ENCODE assay signal across 9 cellular contexts in genomic region chr3:113276581-113277080, GRCh38.
DNase-seq lines count a peak whose midpoint lies in the region; ATAC-seq and TF ChIP-seq lines count a peak whose summit lies in the region.
"Had no signal": no experiment of that assay in that cellular context is flagged by ENCODE, and none has a peak within 500 bp of the region (broad histone marks: within the 10 kb centered on the region; RNA-seq: fewer than 3 reads in every experiment).

No MANE protein-coding gene starts in this region.

- peaks cover 0 to 2% (median 0%) of the 10 kb centered on the region in 3 donors for H3K27me3 Mint-ChIP-seq in CD14-positive monocyte (ENCODE audit: low read depth in 3 of 3)
- H3K27me3 Mint-ChIP-seq in activated CD8-positive, alpha-beta T cell treated with anti-CD3 and anti-CD28 coated beads for 36 hours, result peaks cover 1% of the 10 kb centered on the region

- H3K27me3 ChIP-seq in heart right ventricle, result no peaks in the 10 kb centered on the region
- H3K27me3 ChIP-seq in rectal smooth muscle tissue (ENCODE audit: control insufficient read depth, insufficient read depth, low read length), result no peaks in the 10 kb centered on the region

- DNase-seq in CD14-positive monocyte (ENCODE audit: low spot score), result no peak
- no peak for DNase-seq in activated CD8-positive, alpha-beta T cell treated with anti-CD3 and anti-CD28 coated beads for 36 hours
- DNase-seq in heart right ventricle, result no peak
- no peak for DNase-seq in NCI-H345 treated with DMSO at 0.1 percent for 48 hours (lab: John Stamatoyannopoulos, UW; ENCODE audit: unreplicated experiment)
- DNase-seq: effector memory CD4-positive, alpha-beta T cell had no signal

- H3K4me3 ChIP-seq in heart right ventricle (peak overlapping the region in 7 of 10 donors; percentile 15 to 35 (median 27)), rectal smooth muscle tissue (ENCODE audit: low read length) (peak overlapping the region; percentile 39)

- TF ChIP-seq CTCF in CD14-positive monocyte (IDR thresholded peaks at IDR 0.05) (no peak), heart right ventricle (IDR thresholded peaks at IDR 0.05) (no peak)
- TF ChIP-seq CTCF in activated CD8-positive, alpha-beta T cell treated with anti-CD3 and anti-CD28 coated beads for 36 hours (IDR thresholded peaks at IDR 0.05), result no peak

- peak overlapping the region; percentile 12 for H3K9ac ChIP-seq in rectal smooth muscle tissue (ENCODE audit: low read length)

- H3K9me3 ChIP-seq in heart right ventricle, result no peaks in the 10 kb centered on the region

- H3K4me1 ChIP-seq in heart right ventricle (peaks cover 0 to 25% (median 13%) of the 10 kb centered on the region in 9 donors), rectal smooth muscle tissue (ENCODE audit: control insufficient read depth, insufficient read depth, low read length) (peaks cover 21% of the 10 kb centered on the region)

- POLR2A ChIA-PET in activated CD8-positive, alpha-beta T cell treated with anti-CD3 and anti-CD28 coated beads for 36 hours (lab: Charles Lee), result interaction anchor here (0.6 kb wide), 1 partner anchor 520 kb away, joined by 4 read pairs; no protein-coding TSS in a partner anchor

- ATAC-seq in activated CD8-positive, alpha-beta T cell treated with anti-CD3 and anti-CD28 coated beads for 36 hours, result no peak
- peak in 5 of 8 donors; percentile 9 to 46 (median 21) for ATAC-seq in heart right ventricle
- ATAC-seq in HG03108 (IDR thresholded peaks at IDR 0.05; ENCODE audit: unreplicated experiment), result no peak
- no peak for ATAC-seq in HG03457 (IDR thresholded peaks at IDR 0.05; ENCODE audit: unreplicated experiment)
- ATAC-seq in HG03045 (IDR thresholded peaks at IDR 0.05; ENCODE audit: unreplicated experiment), result no peak

- peaks cover 0 to 2% (median 0%) of the 10 kb centered on the region in 7 donors for H3K9me3 Mint-ChIP-seq in CD14-positive monocyte
- no peaks in the 10 kb centered on the region for H3K9me3 Mint-ChIP-seq in activated CD8-positive, alpha-beta T cell treated with anti-CD3 and anti-CD28 coated beads for 36 hours

- intact Hi-C loops in CD14-positive monocyte (cut with micrococcal nuclease), result no loop called here
- intact Hi-C loops in activated CD8-positive, alpha-beta T cell treated with anti-CD3 and anti-CD28 coated beads for 36 hours (cut with micrococcal nuclease), result no loop called here
- intact Hi-C loops in heart right ventricle (cut with DNase I), result no loop called here

- peaks cover 0 to 63% (median 0%) of the 10 kb centered on the region in 9 donors for H3K36me3 ChIP-seq in heart right ventricle
- H3K36me3 ChIP-seq in rectal smooth muscle tissue (ENCODE audit: control insufficient read depth, insufficient read depth, low read length), result peaks cover 29% of the 10 kb centered on the region

- CTCF ChIA-PET in activated CD8-positive, alpha-beta T cell treated with anti-CD3 and anti-CD28 coated beads for 36 hours (lab: Charles Lee), result interaction anchor here (4.1 kb wide), 1 partner anchor 12 kb away, joined by 15 read pairs; no protein-coding TSS in a partner anchor

- peak overlapping the region; percentile 81 to 91 for H3K4me3 Mint-ChIP-seq in CD14-positive monocyte
- H3K4me3 Mint-ChIP-seq in activated CD8-positive, alpha-beta T cell treated with anti-CD3 and anti-CD28 coated beads for 36 hours, result peak overlapping the region; percentile 12

- peak overlapping the region; percentile 87 to 98 (median 92) for H3K27ac Mint-ChIP-seq in CD14-positive monocyte
- H3K27ac Mint-ChIP-seq in activated CD8-positive, alpha-beta T cell treated with anti-CD3 and anti-CD28 coated beads for 36 hours, result no peak overlapping the region

- peaks cover 21% of the 10 kb centered on the region for H3K4me1 Mint-ChIP-seq in CD14-positive monocyte
- H3K4me1 Mint-ChIP-seq in activated CD8-positive, alpha-beta T cell treated with anti-CD3 and anti-CD28 coated beads for 36 hours (ENCODE audit: low read depth), result peaks cover 7% of the 10 kb centered on the region

- no peaks in the 10 kb centered on the region for H3K36me3 Mint-ChIP-seq in CD14-positive monocyte
- H3K36me3 Mint-ChIP-seq in activated CD8-positive, alpha-beta T cell treated with anti-CD3 and anti-CD28 coated beads for 36 hours (ENCODE audit: low read depth), result no peaks in the 10 kb centered on the region

- H3K27ac ChIP-seq in heart right ventricle (peak overlapping the region; percentile 32 to 81 (median 74)), rectal smooth muscle tissue (ENCODE audit: low read depth, low read length) (peak overlapping the region; percentile 81)

- 62 to 69% methylated on average over 7 of the region's 7 CpGs for WGBS in heart right ventricle, 2 donors

Comparison
In these comparisons a context has a peak if more than half of its experiments do, and no peak if none do; other contexts are left out.
1. ATAC-seq: peak in heart right ventricle (5 of 8); none in activated CD8-positive, alpha-beta T cell treated with anti-CD3 and anti-CD28 coated beads for 36 hours (single experiment), HG03108 (single experiment), HG03457 (single experiment) and HG03045 (single experiment).